ENCODE assay signal across 28 cellular contexts in the genomic region with DNA sequence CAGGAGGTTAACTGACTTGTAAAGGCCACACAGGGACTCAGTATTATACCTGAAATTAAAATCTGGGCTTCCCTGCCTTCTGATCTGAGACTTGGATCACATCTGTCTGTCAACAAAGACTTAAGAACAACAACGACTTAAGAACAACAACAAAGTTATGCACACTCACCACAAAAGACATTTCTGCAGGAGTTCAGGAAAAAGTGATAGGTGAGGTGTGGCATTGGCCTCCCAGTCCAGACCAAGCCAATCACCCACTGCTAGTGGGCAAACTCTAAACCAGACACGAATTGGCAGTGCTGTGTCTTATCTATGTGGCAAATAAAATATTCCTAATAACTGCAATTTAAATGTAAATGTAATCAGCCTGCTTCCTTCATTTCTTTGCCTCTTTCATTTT.
"Had no signal": no experiment of that assay in that cellular context is flagged by ENCODE, and none has a peak within 500 bp of the region (broad histone marks: within the 10 kb centered on the region; RNA-seq: fewer than 3 reads in every experiment).

No MANE protein-coding gene starts in this region.

- H3K9me3 ChIP-seq: heart right ventricle, left lung, lower lobe of right lung, ovary, testis, transverse colon had no signal

- H3K27ac ChIP-seq: heart right ventricle, left lung, lower lobe of right lung, ovary, skin epidermis, testis, transverse colon had no signal

- ATAC-seq: activated T-cell treated with anti-CD3 and anti-CD28 coated beads, Interleukin-2, amount 50 U/mL, for 4 hours; activated T-helper 17 cell treated with anti-CD3 and anti-CD28 coated beads, Interleukin-2, amount 50 U/mL, for 72 hours; esophagus mucosa; heart right ventricle; left lung; lower lobe of right lung; natural killer cell treated with Interleukin-12 subunit alpha and Interleukin-12 subunit beta and Interleukin-15 and Interleukin-18, amount 100 ng/mL, for 72 hours; sciatic nerve; stimulated activated naive CD8-positive, alpha-beta T cell treated with anti-CD3 and anti-CD28 coated beads, Interleukin-15, Interleukin-2, amounts not matched to agents 100 U/mL and 50 U/mL, for 24 hours; T-helper 17 cell had no signal

- DNase-seq: activated CD4-positive, alpha-beta memory T cell treated with anti-CD3 and anti-CD28 coated beads for 36 hours; activated CD4-positive, alpha-beta T cell treated with anti-CD3 and anti-CD28 coated beads, Interleukin-2, amount 10 ng/mL, durations not matched to agents 24 days and 14 days; activated CD4-positive, CD25-positive, alpha-beta regulatory T cell treated with anti-CD3 and anti-CD28 coated beads, Interleukin-2, amount 50 U/mL, for 72 hours; activated gamma-delta T cell treated with Interleukin-2 at 50 U/mL for 16 hours; activated naive CD4-positive, alpha-beta T cell treated with anti-CD3 and anti-CD28 coated beads, Interleukin-2, amount 50 U/mL, for 16 hours; activated T-cell treated with anti-CD3 and anti-CD28 coated beads, Interleukin-2, amount 50 U/mL, for 4 hours; amniotic stem cell; central memory CD4-positive, alpha-beta T cell; endodermal cell; foreskin melanocyte; heart right ventricle; left lung; lower lobe of right lung; mesendoderm; ovary; retina; stimulated activated CD4-positive, alpha-beta T cell treated with anti-CD3 and anti-CD28 coated beads, Interleukin-12 subunit alpha, Interleukin-12 subunit beta, amount 100 ng/mL, for 4 hours; stimulated activated CD4-positive, alpha-beta T cell treated with anti-CD3 and anti-CD28 coated beads, Interleukin-4, amount 100 ng/mL, for 1 hour; stimulated activated naive CD8-positive, alpha-beta T cell treated with anti-CD3 and anti-CD28 coated beads, Interleukin-15, Interleukin-2, amounts not matched to agents 100 U/mL and 50 U/mL, for 24 hours; T-helper 17 cell; T1000; testis; transverse colon had no signal

- H3K4me1 ChIP-seq: left lung, lower lobe of right lung, testis, transverse colon had no signal

- H3K27me3 ChIP-seq: left lung, ovary, testis, transverse colon had no signal

- H3K36me3 ChIP-seq: heart right ventricle, left lung, lower lobe of right lung, ovary, transverse colon had no signal

- H3K4me3 ChIP-seq: heart right ventricle, left lung, lower lobe of right lung, ovary, skin epidermis, testis, transverse colon had no signal
